In the genomic region with DNA sequence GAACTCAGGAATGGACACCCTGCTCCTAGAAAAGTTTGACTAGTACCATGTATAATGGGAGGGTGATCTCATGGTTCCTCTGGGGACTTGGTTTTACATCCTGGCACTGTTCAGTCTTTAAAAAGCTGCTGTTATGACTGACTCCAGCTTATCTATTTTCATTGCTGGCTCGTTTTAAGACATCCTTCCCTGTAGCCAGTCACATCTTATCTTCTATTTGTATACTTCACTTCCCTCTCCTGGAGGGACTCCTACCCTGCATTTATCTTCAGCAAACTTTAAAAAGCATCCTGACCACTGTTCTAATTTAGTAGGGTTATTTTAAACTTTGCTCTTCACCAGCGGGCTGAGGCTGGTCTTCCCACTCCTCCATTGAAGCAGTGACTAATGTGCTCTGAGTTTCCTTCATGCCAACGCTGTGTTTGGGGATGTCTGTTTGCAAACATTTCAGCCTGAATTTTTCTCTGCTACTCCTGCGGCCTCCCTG, we compare ENCODE assay signal across 16 cellular contexts.
DNase-seq lines count a peak whose midpoint lies in the region; ATAC-seq, FAIRE-seq and TF ChIP-seq lines count a peak whose summit lies in the region.
"Had no signal": no experiment of that assay in that cellular context is flagged by ENCODE, and none has a peak within 500 bp of the region (broad histone marks: within the 10 kb centered on the region; RNA-seq: fewer than 3 reads in every experiment).

No MANE protein-coding gene starts in this region.

- H3K27ac ChIP-seq in H1 (ENCODE audit: low read depth, low read length) (no peak overlapping the region), lower lobe of right lung (no peak overlapping the region)
- H3K27ac ChIP-seq: gastrocnemius medialis had no signal

- H3K79me1 ChIP-seq in H1 (ENCODE audit: low read depth, low read length), result no peaks in the 10 kb centered on the region

- no peak overlapping the region for H2AK5ac ChIP-seq in H1 (ENCODE audit: low read depth, low read length)

- H3K36me3 ChIP-seq in H1 (ENCODE audit: control insufficient read depth in 2 of 4, insufficient read depth in 4 of 4, low read length in 3 of 4) (no peaks in the 10 kb centered on the region), lower lobe of right lung (no peaks in the 10 kb centered on the region)
- H3K36me3 ChIP-seq: gastrocnemius medialis had no signal

- H3K4me3 ChIP-seq in H1 (ENCODE audit: extremely low read depth in 1 of 4, insufficient read depth in 2 of 4, low read depth in 3 of 4, low read length in 4 of 4) (no peak overlapping the region), lower lobe of right lung (no peak overlapping the region)
- H3K4me3 ChIP-seq: gastrocnemius medialis had no signal

- H3K4me2 ChIP-seq in H1 (ENCODE audit: insufficient read depth in 1 of 2, low read depth in 2 of 2, low read length in 2 of 2), result no peak overlapping the region

- H2AFZ ChIP-seq in H1 (ENCODE audit: low read length), result no peak overlapping the region

- WGBS in H1 (ENCODE audit: extremely low coverage in 1 of 2, insufficient coverage in 1 of 2, insufficient read length in 1 of 2, insufficient replicate concordance in 2 of 2, low coverage in 1 of 2, low lambda C conversion rate in 2 of 2, missing lambda C conversion rate in 1 of 2), 2 experiments, result 94% methylated on average over 4 of the region's 4 CpGs; no CpG with 5 or more reads in 1 of the 2 experiments

- no peak overlapping the region for H3K18ac ChIP-seq in H1 (ENCODE audit: extremely low read depth, low read length)

- FAIRE-seq in H1 (lab: Jason Lieb, UNC), result no peak

- no peaks in the 10 kb centered on the region for H3K79me2 ChIP-seq in H1 (ENCODE audit: control insufficient read depth in 1 of 2, insufficient read depth in 2 of 2, low read length in 2 of 2)

- no peak overlapping the region for H3K56ac ChIP-seq in H1 (replicated peaks; ENCODE audit: insufficient read length, low read depth, low read length)

- peak; percentile 18 for DNase-seq in EH (ENCODE audit: low read depth)
- DNase-seq in OCI-M2 (lab: John Stamatoyannopoulos, UW; ENCODE audit: unreplicated experiment), result peak; percentile 22
- no peak for DNase-seq in H1 (ENCODE audit: low read depth in 1 of 2, low spot score in 2 of 2)
- DNase-seq in lower lobe of right lung, result no peak
- no peak for DNase-seq in activated CD4-positive, alpha-beta T cell treated with anti-CD3 and anti-CD28 coated beads, Interleukin-2, amount 50 U/mL, for 4 hours
- no peak for DNase-seq in NCI-H2081 (lab: John Stamatoyannopoulos, UW)
- DNase-seq in activated CD4-positive, CD25-positive, alpha-beta regulatory T cell treated with anti-CD3 and anti-CD28 coated beads, Interleukin-2, amount 50 U/mL, for 72 hours, result no peak
- DNase-seq: activated CD4-positive, alpha-beta T cell treated with anti-CD3 and anti-CD28 coated beads, Interleukin-2, amount 10 ng/mL, durations not matched to agents 7 days and 5 days; AML-193; amygdala; effector CD8-positive, alpha-beta T cell; gastrocnemius medialis; islet precursor cell; NCI-H345; stimulated activated CD4-positive, alpha-beta T cell treated with anti-CD3 and anti-CD28 coated beads, Interleukin-1b, Interleukin-23, amount 100 ng/mL, for 48 hours had no signal

- 0 out of 2 replicates have a peak overlapping the region, but pooled peaks have one; percentile 20 for H4K8ac ChIP-seq in H1 (ENCODE audit: extremely low read depth, insufficient read depth, low read length)

- no peak overlapping the region for H2BK5ac ChIP-seq in H1 (ENCODE audit: low read depth, low read length)

- intact Hi-C loops in lower lobe of right lung (cut with DNase I), result no loop called here

- no peak overlapping the region for H2BK12ac ChIP-seq in H1 (ENCODE audit: low read depth, low read length)

- no peak overlapping the region for H4K5ac ChIP-seq in H1 (ENCODE audit: insufficient read length, low read depth, low read length)

- H3K4me1 ChIP-seq in H1 (replicated peaks in 1 of 4; ENCODE audit: control insufficient read depth in 3 of 4, insufficient read depth in 4 of 4, low read length in 3 of 4) (no peaks in the 10 kb centered on the region), lower lobe of right lung (peaks cover 3% of the 10 kb centered on the region)

- no peak for ATAC-seq in lower lobe of right lung
- no peak for ATAC-seq in HG03571 (IDR thresholded peaks at IDR 0.05; ENCODE audit: unreplicated experiment)
- ATAC-seq: gastrocnemius medialis had no signal

- no peaks in the 10 kb centered on the region for H4K20me1 ChIP-seq in H1 (replicated peaks in 1 of 2; ENCODE audit: control insufficient read depth in 1 of 2, insufficient read depth in 2 of 2, low read length in 2 of 2)

- no peak for TF ChIP-seq EP300 in H1 (IDR thresholded peaks at IDR 0.05; ENCODE audit: borderline replicate concordance in 1 of 2, low read depth in 2 of 2, low read length in 2 of 2)

- H2BK20ac ChIP-seq in H1 (ENCODE audit: low read length), result no peak overlapping the region

- no peak overlapping the region for H2BK120ac ChIP-seq in H1 (replicated peaks; ENCODE audit: low read depth, low read length)

- H3K23ac ChIP-seq in H1 (ENCODE audit: insufficient read length), result no peak overlapping the region

- no peak overlapping the region for H3K14ac ChIP-seq in H1 (ENCODE audit: insufficient read length)

- H2BK15ac ChIP-seq in H1 (ENCODE audit: low read length), result no peak overlapping the region

- TF ChIP-seq POLR2A in H1 (IDR thresholded peaks at IDR 0.05; ENCODE audit: control extremely low read depth in 1 of 2, low read depth in 2 of 2, low read length in 2 of 2), result no peak

- no peak for TF ChIP-seq CTCF in H1 (IDR thresholded peaks at IDR 0.05; ENCODE audit: control extremely low read depth in 1 of 3, insufficient read depth in 1 of 3, low read depth in 1 of 3, low read length in 3 of 3)
- peak; percentile 12 for TF ChIP-seq CTCF in lower lobe of right lung (IDR thresholded peaks at IDR 0.05)

- no peaks in the 10 kb centered on the region for H3K23me2 ChIP-seq in H1 (ENCODE audit: low read depth, low read length)

- H3K9ac ChIP-seq in H1 (replicated peaks in 1 of 4; ENCODE audit: extremely low read depth in 1 of 4, low read depth in 3 of 4, low read length in 3 of 4), result no peak overlapping the region

- H3K4ac ChIP-seq in H1 (replicated peaks; ENCODE audit: insufficient read length, low read depth, low read length), result no peak overlapping the region

- POLR2A ChIA-PET in H1 (lab: Charles Lee; ENCODE audit: partially characterized antibody), result no interaction called here

- H3K9me3 ChIP-seq in H1 (ENCODE audit: insufficient read depth in 2 of 2, low read depth in 1 of 2, low read length in 1 of 2) (no peaks in the 10 kb centered on the region), lower lobe of right lung (no peaks in the 10 kb centered on the region)
- H3K9me3 ChIP-seq: gastrocnemius medialis had no signal

- TF ChIP-seq RAD21 in H1 (IDR thresholded peaks at IDR 0.05 in 1 of 2, conservative IDR thresholded peaks at IDR 0.05 in 1 of 2; ENCODE audit: low read depth in 2 of 2, low read length in 2 of 2), result no peak

- CTCF ChIA-PET in H1 (lab: Charles Lee; ENCODE audit: partially characterized antibody), result no interaction called here

- H3K27me3 ChIP-seq in H1 (replicated peaks in 1 of 4; ENCODE audit: control insufficient read depth in 3 of 4, extremely low read depth in 1 of 4, insufficient read depth in 3 of 4, low read length in 3 of 4), result no peaks in the 10 kb centered on the region
- no peaks in the 10 kb centered on the region for H3K27me3 ChIP-seq in lower lobe of right lung (ENCODE audit: low read depth)
- H3K27me3 ChIP-seq: gastrocnemius medialis had no signal

- H4K91ac ChIP-seq in H1 (replicated peaks; ENCODE audit: insufficient read length, low read length), result no peak overlapping the region

TF ChIP-seq in H1, 55 proteins besides CTCF, POLR2A, EP300 and RAD21:
- no peak for TF ChIP-seq EZH2 (IDR thresholded peaks at IDR 0.05; ENCODE audit: low read depth, low read length, severe bottlenecking)
- TF ChIP-seq, protein P1, sequence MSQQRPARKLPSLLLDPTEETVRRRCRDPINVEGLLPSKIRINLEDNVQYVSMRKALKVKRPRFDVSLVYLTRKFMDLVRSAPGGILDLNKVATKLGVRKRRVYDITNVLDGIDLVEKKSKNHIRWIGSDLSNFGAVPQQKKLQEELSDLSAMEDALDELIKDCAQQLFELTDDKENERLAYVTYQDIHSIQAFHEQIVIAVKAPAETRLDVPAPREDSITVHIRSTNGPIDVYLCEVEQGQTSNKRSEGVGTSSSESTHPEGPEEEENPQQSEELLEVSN (IDR thresholded peaks at IDR 0.05), result no peak
- no peak for TF ChIP-seq SIRT6 (IDR thresholded peaks at IDR 0.05; ENCODE audit: low read length)
- no peak for TF ChIP-seq RBBP5 (IDR thresholded peaks at IDR 0.05; ENCODE audit: borderline replicate concordance, low read depth, low read length)
- TF ChIP-seq PHF8 (conservative IDR thresholded peaks at IDR 0.05; ENCODE audit: low read depth, low read length), result no peak
- no peak for TF ChIP-seq CHD2 (IDR thresholded peaks at IDR 0.05; ENCODE audit: low read length)
- TF ChIP-seq HDAC2 (IDR thresholded peaks at IDR 0.05; ENCODE audit: borderline replicate concordance in 1 of 2, low read depth in 2 of 2, low read length in 2 of 2), result no peak
- no peak for TF ChIP-seq KDM5A (IDR thresholded peaks at IDR 0.05; ENCODE audit: low read length)
- TF ChIP-seq SP4 (IDR thresholded peaks at IDR 0.05; ENCODE audit: low read length), result no peak
- no peak for TF ChIP-seq FOSL1 (IDR thresholded peaks at IDR 0.05; ENCODE audit: insufficient read depth, low read depth, low read length)
- no peak for TF ChIP-seq SP1 (IDR thresholded peaks at IDR 0.05; ENCODE audit: low read depth, low read length)
- no peak for TF ChIP-seq BCL11A (IDR thresholded peaks at IDR 0.05; ENCODE audit: low read depth in 2 of 2, low read length in 2 of 2)
- no peak for TF ChIP-seq TAF7 (optimal IDR thresholded peaks at IDR 0.05; ENCODE audit: borderline replicate concordance, low read depth, low read length)
- TF ChIP-seq, protein P2, sequence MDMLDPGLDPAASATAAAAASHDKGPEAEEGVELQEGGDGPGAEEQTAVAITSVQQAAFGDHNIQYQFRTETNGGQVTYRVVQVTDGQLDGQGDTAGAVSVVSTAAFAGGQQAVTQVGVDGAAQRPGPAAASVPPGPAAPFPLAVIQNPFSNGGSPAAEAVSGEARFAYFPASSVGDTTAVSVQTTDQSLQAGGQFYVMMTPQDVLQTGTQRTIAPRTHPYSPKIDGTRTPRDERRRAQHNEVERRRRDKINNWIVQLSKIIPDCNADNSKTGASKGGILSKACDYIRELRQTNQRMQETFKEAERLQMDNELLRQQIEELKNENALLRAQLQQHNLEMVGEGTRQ (IDR thresholded peaks at IDR 0.05; ENCODE audit: low read length), result no peak
- TF ChIP-seq POLR2AphosphoS5 (IDR thresholded peaks at IDR 0.05; ENCODE audit: low read depth, low read length), result no peak
- TF ChIP-seq GTF2F1 (IDR thresholded peaks at IDR 0.05; ENCODE audit: borderline replicate concordance, low read depth, low read length), result no peak
- no peak for TF ChIP-seq RFX5 (IDR thresholded peaks at IDR 0.05; ENCODE audit: borderline replicate concordance, low read depth, low read length)
- TF ChIP-seq RNF2 (IDR thresholded peaks at IDR 0.05; ENCODE audit: borderline replicate concordance, low read depth, low read length, missing control alignments, poor library complexity, severe bottlenecking), result no peak

Comparison
In these comparisons a context has a peak if more than half of its experiments do, and no peak if none do; other contexts are left out.
1. DNase-seq: peak in EH (single experiment) and OCI-M2 (single experiment); none in H1 (0 of 2), lower lobe of right lung (single experiment), activated CD4-positive, alpha-beta T cell treated with anti-CD3 and anti-CD28 coated beads, Interleukin-2, amount 50 U/mL, for 4 hours (0 of 2), NCI-H2081 (0 of 2) and activated CD4-positive, CD25-positive, alpha-beta regulatory T cell treated with anti-CD3 and anti-CD28 coated beads, Interleukin-2, amount 50 U/mL, for 72 hours (single experiment).